Comparison of ENCODE assay signal across 18 cellular contexts in the genomic region with DNA sequence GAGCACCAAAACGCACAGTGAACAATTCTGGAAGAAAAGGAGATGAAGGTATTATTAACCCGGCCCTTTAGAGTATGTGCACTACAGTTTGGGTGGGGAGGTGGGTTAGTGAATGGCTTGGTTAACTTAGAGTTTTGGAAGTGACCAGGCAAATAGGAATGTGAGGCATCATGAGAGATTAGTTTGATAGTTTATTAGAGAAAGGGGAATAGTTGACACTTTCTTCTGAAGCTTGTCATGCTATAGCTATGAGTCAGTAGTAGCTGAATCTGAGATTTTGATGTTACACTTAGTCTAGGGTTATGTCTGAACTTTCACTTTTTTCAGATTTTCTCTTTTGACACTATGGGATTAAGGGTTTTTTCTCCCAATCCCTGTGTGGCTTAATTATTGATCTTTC.
DNase-seq lines count a peak whose midpoint lies in the region; ATAC-seq and TF ChIP-seq lines count a peak whose summit lies in the region.
"Had no signal": no experiment of that assay in that cellular context is flagged by ENCODE, and none has a peak within 500 bp of the region (broad histone marks: within the 10 kb centered on the region; RNA-seq: fewer than 3 reads in every experiment).

No MANE protein-coding gene starts in this region.

- H3K4me1 ChIP-seq in smooth muscle cell (ENCODE audit: low read depth) = no peaks in the 10 kb centered on the region

- no peaks in the 10 kb centered on the region for H3K36me3 Mint-ChIP-seq in activated T-helper 2 cell treated with anti-CD3 and anti-CD28 coated beads, Interferon-gamma antibody, Interleukin-2, Interleukin-4, amounts not matched to agents 10 μg/mL and 5 μg/mL and 100 μg/mL, durations not matched to agents 14 hours and 24 hours and 36 hours (ENCODE audit: low read depth)
- H3K36me3 Mint-ChIP-seq: CD8-positive, alpha-beta T cell had no signal

- H2AFZ ChIP-seq in smooth muscle cell (ENCODE audit: low read depth) = no peak overlapping the region

- WGBS in smooth muscle cell (ENCODE audit: low lambda C conversion rate) = 43% methylated on average over 2 of the region's 2 CpGs

- H3K9me3 Mint-ChIP-seq in activated T-helper 2 cell treated with anti-CD3 and anti-CD28 coated beads, Interferon-gamma antibody, Interleukin-2, Interleukin-4, amounts not matched to agents 10 μg/mL and 5 μg/mL and 100 μg/mL, durations not matched to agents 14 hours and 24 hours and 36 hours = peaks cover 18% of the 10 kb centered on the region

- intact Hi-C loops in activated T-helper 2 cell treated with anti-CD3 and anti-CD28 coated beads, Interferon-gamma antibody, Interleukin-2, Interleukin-4, amounts not matched to agents 10 μg/mL and 5 μg/mL and 100 μg/mL, durations not matched to agents 14 hours and 24 hours and 36 hours (cut with micrococcal nuclease) = no loop called here

- no peaks in the 10 kb centered on the region for H3F3A ChIP-seq in smooth muscle cell (ENCODE audit: low read depth)

- ATAC-seq in omental fat pad (ENCODE audit: low FRiP score) (no peak), HG03139 (IDR thresholded peaks at IDR 0.05; ENCODE audit: unreplicated experiment) (no peak)
- ATAC-seq: CD8-positive, alpha-beta T cell had no signal

- H3K36me3 ChIP-seq in smooth muscle cell (ENCODE audit: low read depth) = no peaks in the 10 kb centered on the region

- H3K27ac Mint-ChIP-seq in activated T-helper 2 cell treated with anti-CD3 and anti-CD28 coated beads, Interferon-gamma antibody, Interleukin-2, Interleukin-4, amounts not matched to agents 10 μg/mL and 5 μg/mL and 100 μg/mL, durations not matched to agents 14 hours and 24 hours and 36 hours = no peak overlapping the region
- H3K27ac Mint-ChIP-seq: CD8-positive, alpha-beta T cell had no signal

- H3K4me1 Mint-ChIP-seq in activated T-helper 2 cell treated with anti-CD3 and anti-CD28 coated beads, Interferon-gamma antibody, Interleukin-2, Interleukin-4, amounts not matched to agents 10 μg/mL and 5 μg/mL and 100 μg/mL, durations not matched to agents 14 hours and 24 hours and 36 hours (ENCODE audit: low read depth) = no peaks in the 10 kb centered on the region

- H4K20me1 ChIP-seq in smooth muscle cell (ENCODE audit: low read depth) = no peaks in the 10 kb centered on the region

- no peak overlapping the region for H3K9ac ChIP-seq in smooth muscle cell (ENCODE audit: low read depth)

- H3K4me3 ChIP-seq in smooth muscle cell = no peak overlapping the region
- H3K4me3 ChIP-seq: SK-N-MC had no signal

- peak overlapping the region; percentile 15 for H3K27ac ChIP-seq in smooth muscle cell (ENCODE audit: low read depth)
- H3K27ac ChIP-seq: SK-N-MC had no signal

- peak; percentile 86 for DNase-seq in EL
- peak; percentile 73 for DNase-seq in NCI-H226
- DNase-seq in dedifferentiated amniotic fluid mesenchymal stem cell (ENCODE audit: extremely low spot score) = peak; percentile 22
- no peak for DNase-seq in smooth muscle cell (lab: John Stamatoyannopoulos, UW; ENCODE audit: unreplicated experiment)
- no peak for DNase-seq in omental fat pad (ENCODE audit: low spot score)
- DNase-seq in activated T-helper 2 cell treated with anti-CD3 and anti-CD28 coated beads, Interferon-gamma antibody, Interleukin-2, Interleukin-4, amounts not matched to agents 10 μg/mL and 5 μg/mL and 100 μg/mL, durations not matched to agents 14 hours and 24 hours and 36 hours (ENCODE audit: low spot score) = no peak
- DNase-seq: ACHN; CD8-positive, alpha-beta T cell; DND-41; H7; NCI-H146; NCI-H2081 treated with DMSO at 0.1 percent for 48 hours; NCI-H2227 treated with DMSO at 0.1 percent for 48 hours; NCI-H526; NK-92 treated with Interleukin-12 subunit alpha and Interleukin-12 subunit beta, amount 100 ng/mL, for 24 hours; OCI-M1 had no signal

- no peaks in the 10 kb centered on the region for H3K79me2 ChIP-seq in smooth muscle cell (ENCODE audit: low read depth)

- H3K9me3 ChIP-seq in smooth muscle cell (replicated peaks; ENCODE audit: low read depth) = peaks cover 13% of the 10 kb centered on the region

- H3K4me3 Mint-ChIP-seq in activated T-helper 2 cell treated with anti-CD3 and anti-CD28 coated beads, Interferon-gamma antibody, Interleukin-2, Interleukin-4, amounts not matched to agents 10 μg/mL and 5 μg/mL and 100 μg/mL, durations not matched to agents 14 hours and 24 hours and 36 hours (ENCODE audit: low read depth) = no peak overlapping the region
- H3K4me3 Mint-ChIP-seq: CD8-positive, alpha-beta T cell had no signal

- H3K27me3 Mint-ChIP-seq in activated T-helper 2 cell treated with anti-CD3 and anti-CD28 coated beads, Interferon-gamma antibody, Interleukin-2, Interleukin-4, amounts not matched to agents 10 μg/mL and 5 μg/mL and 100 μg/mL, durations not matched to agents 14 hours and 24 hours and 36 hours (ENCODE audit: low read depth) = no peaks in the 10 kb centered on the region

- no peak for TF ChIP-seq CTCF in smooth muscle cell (IDR thresholded peaks at IDR 0.05; ENCODE audit: borderline replicate concordance, insufficient read depth, poor library complexity, severe bottlenecking)
- no peak for TF ChIP-seq CTCF in omental fat pad (IDR thresholded peaks at IDR 0.05)

- no peaks in the 10 kb centered on the region for H3K27me3 ChIP-seq in smooth muscle cell (ENCODE audit: low read depth)

- H3K4me2 ChIP-seq in smooth muscle cell = no peak overlapping the region

Comparison
In these comparisons a context has a peak if more than half of its experiments do, and no peak if none do; other contexts are left out.
1. DNase-seq: peak in EL (single experiment), NCI-H226 (single experiment) and dedifferentiated amniotic fluid mesenchymal stem cell (single experiment); none in smooth muscle cell (single experiment), omental fat pad (single experiment) and activated T-helper 2 cell treated with anti-CD3 and anti-CD28 coated beads, Interferon-gamma antibody, Interleukin-2, Interleukin-4, amounts not matched to agents 10 μg/mL and 5 μg/mL and 100 μg/mL, durations not matched to agents 14 hours and 24 hours and 36 hours (single experiment).